ENCODE assay signal across 1 cellular context in the genomic region with DNA sequence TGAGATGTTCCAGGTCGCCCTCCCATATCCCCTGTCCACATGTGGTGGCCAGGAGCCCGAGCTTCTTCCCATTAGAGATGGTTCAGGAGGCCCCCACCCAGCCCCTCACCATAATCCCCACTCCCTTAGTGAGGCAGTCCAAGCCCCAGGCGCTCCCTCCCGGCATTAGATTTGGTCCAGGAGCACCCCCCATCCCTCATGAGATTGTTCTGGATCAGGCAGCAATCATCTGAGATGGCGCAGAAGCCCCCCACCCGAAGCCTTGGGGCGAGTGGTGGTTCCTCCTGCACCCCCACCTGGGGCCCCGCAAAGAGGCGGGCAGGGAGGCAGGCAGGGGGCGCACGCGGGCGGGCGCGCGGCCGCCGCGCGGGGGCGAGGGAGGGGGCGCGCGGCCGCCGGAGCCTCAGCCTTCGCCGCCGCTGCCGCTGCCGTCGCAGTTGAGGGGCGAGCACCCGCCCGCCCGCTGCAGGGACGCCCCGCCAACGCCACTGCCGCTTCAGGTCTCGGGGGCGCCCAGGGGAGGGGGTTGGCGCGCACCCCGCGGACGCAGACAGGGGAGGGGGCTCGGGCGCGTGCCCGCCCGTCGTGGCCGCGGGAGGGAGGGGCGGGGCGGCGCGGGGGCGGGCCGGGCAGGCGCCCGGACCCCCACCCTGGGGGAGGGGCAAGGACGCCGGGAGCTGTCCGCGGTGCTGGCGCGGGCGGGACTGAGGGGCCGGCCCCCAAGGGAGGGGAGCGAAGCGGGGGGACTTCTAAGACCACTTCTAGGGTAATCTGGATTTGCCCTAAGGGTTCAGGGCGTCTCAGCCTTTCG.
TF ChIP-seq lines count a peak whose summit lies in the region.

No MANE protein-coding gene starts in this region.

TF ChIP-seq in HepG2, 621 proteins besides CTCF, POLR2A, EP300 and RAD21 (continued from another document):
- TF ChIP-seq, protein P1, sequence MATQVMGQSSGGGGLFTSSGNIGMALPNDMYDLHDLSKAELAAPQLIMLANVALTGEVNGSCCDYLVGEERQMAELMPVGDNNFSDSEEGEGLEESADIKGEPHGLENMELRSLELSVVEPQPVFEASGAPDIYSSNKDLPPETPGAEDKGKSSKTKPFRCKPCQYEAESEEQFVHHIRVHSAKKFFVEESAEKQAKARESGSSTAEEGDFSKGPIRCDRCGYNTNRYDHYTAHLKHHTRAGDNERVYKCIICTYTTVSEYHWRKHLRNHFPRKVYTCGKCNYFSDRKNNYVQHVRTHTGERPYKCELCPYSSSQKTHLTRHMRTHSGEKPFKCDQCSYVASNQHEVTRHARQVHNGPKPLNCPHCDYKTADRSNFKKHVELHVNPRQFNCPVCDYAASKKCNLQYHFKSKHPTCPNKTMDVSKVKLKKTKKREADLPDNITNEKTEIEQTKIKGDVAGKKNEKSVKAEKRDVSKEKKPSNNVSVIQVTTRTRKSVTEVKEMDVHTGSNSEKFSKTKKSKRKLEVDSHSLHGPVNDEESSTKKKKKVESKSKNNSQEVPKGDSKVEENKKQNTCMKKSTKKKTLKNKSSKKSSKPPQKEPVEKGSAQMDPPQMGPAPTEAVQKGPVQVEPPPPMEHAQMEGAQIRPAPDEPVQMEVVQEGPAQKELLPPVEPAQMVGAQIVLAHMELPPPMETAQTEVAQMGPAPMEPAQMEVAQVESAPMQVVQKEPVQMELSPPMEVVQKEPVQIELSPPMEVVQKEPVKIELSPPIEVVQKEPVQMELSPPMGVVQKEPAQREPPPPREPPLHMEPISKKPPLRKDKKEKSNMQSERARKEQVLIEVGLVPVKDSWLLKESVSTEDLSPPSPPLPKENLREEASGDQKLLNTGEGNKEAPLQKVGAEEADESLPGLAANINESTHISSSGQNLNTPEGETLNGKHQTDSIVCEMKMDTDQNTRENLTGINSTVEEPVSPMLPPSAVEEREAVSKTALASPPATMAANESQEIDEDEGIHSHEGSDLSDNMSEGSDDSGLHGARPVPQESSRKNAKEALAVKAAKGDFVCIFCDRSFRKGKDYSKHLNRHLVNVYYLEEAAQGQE (IDR thresholded peaks at IDR 0.05; ENCODE audit: borderline replicate concordance in 1 of 2, low read depth in 1 of 2, low read length in 2 of 2): peak; percentile 72 to 94
- TF ChIP-seq ZNF546 (CRISPR knock-in tag; conservative IDR thresholded peaks at IDR 0.05) (no peak), SP5 (CRISPR knock-in tag; IDR thresholded peaks at IDR 0.05; ENCODE audit: borderline replicate concordance, low read depth) (0 out of 2 replicates have a peak, but pooled peaks have one; percentile 21), PHF5A (CRISPR knock-in tag; IDR thresholded peaks at IDR 0.05; ENCODE audit: low read depth, unreplicated experiment) (no peak), ZNF562 (CRISPR knock-in tag; IDR thresholded peaks at IDR 0.05; ENCODE audit: borderline replicate concordance) (no peak), TOE1 (CRISPR knock-in tag; IDR thresholded peaks at IDR 0.05) (no peak), ZNF160 (CRISPR knock-in tag; IDR thresholded peaks at IDR 0.05) (no peak), ZNF251 (CRISPR knock-in tag; IDR thresholded peaks at IDR 0.05) (no peak), NFKB2 (CRISPR knock-in tag; IDR thresholded peaks at IDR 0.05; ENCODE audit: borderline replicate concordance) (no peak), HMG20B (CRISPR knock-in tag; conservative IDR thresholded peaks at IDR 0.05) (no peak), SAP130 (CRISPR knock-in tag; IDR thresholded peaks at IDR 0.05; ENCODE audit: low read depth) (peak; percentile 49; the same call in 1 of the 2 replicates), ZNF816 (CRISPR knock-in tag; IDR thresholded peaks at IDR 0.05; ENCODE audit: borderline replicate concordance) (peak; percentile 27; the same call in 1 of the 2 replicates), ZNF724P (CRISPR knock-in tag; IDR thresholded peaks at IDR 0.05; ENCODE audit: borderline replicate concordance) (0 out of 2 replicates have a peak, but pooled peaks have one; percentile 32), ZNF343 (CRISPR knock-in tag; IDR thresholded peaks at IDR 0.05) (no peak), CHD4 (IDR thresholded peaks at IDR 0.05; ENCODE audit: borderline replicate concordance, low read length) (no peak), ZNF143 (CRISPR knock-in tag; IDR thresholded peaks at IDR 0.05) (no peak), ERF (CRISPR knock-in tag; IDR thresholded peaks at IDR 0.05) (no peak), ZNF44 (CRISPR knock-in tag; IDR thresholded peaks at IDR 0.05) (no peak), PAWR (CRISPR knock-in tag; IDR thresholded peaks at IDR 0.05; ENCODE audit: borderline replicate concordance) (no peak)
- TF ChIP-seq, protein P2, sequence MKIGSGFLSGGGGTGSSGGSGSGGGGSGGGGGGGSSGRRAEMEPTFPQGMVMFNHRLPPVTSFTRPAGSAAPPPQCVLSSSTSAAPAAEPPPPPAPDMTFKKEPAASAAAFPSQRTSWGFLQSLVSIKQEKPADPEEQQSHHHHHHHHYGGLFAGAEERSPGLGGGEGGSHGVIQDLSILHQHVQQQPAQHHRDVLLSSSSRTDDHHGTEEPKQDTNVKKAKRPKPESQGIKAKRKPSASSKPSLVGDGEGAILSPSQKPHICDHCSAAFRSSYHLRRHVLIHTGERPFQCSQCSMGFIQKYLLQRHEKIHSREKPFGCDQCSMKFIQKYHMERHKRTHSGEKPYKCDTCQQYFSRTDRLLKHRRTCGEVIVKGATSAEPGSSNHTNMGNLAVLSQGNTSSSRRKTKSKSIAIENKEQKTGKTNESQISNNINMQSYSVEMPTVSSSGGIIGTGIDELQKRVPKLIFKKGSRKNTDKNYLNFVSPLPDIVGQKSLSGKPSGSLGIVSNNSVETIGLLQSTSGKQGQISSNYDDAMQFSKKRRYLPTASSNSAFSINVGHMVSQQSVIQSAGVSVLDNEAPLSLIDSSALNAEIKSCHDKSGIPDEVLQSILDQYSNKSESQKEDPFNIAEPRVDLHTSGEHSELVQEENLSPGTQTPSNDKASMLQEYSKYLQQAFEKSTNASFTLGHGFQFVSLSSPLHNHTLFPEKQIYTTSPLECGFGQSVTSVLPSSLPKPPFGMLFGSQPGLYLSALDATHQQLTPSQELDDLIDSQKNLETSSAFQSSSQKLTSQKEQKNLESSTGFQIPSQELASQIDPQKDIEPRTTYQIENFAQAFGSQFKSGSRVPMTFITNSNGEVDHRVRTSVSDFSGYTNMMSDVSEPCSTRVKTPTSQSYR (CRISPR knock-in tag; IDR thresholded peaks at IDR 0.05; ENCODE audit: borderline replicate concordance): peak; percentile 49; the same call in 1 of the 2 replicates
- TF ChIP-seq, protein P3, sequence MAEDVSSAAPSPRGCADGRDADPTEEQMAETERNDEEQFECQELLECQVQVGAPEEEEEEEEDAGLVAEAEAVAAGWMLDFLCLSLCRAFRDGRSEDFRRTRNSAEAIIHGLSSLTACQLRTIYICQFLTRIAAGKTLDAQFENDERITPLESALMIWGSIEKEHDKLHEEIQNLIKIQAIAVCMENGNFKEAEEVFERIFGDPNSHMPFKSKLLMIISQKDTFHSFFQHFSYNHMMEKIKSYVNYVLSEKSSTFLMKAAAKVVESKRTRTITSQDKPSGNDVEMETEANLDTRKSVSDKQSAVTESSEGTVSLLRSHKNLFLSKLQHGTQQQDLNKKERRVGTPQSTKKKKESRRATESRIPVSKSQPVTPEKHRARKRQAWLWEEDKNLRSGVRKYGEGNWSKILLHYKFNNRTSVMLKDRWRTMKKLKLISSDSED (CRISPR knock-in tag; IDR thresholded peaks at IDR 0.05): no peak
- TF ChIP-seq, protein P4, sequence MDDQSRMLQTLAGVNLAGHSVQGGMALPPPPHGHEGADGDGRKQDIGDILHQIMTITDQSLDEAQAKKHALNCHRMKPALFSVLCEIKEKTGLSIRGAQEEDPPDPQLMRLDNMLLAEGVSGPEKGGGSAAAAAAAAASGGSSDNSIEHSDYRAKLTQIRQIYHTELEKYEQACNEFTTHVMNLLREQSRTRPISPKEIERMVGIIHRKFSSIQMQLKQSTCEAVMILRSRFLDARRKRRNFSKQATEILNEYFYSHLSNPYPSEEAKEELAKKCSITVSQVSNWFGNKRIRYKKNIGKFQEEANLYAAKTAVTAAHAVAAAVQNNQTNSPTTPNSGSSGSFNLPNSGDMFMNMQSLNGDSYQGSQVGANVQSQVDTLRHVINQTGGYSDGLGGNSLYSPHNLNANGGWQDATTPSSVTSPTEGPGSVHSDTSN (CRISPR knock-in tag; IDR thresholded peaks at IDR 0.05; ENCODE audit: borderline replicate concordance): no peak
- TF ChIP-seq, protein P5, sequence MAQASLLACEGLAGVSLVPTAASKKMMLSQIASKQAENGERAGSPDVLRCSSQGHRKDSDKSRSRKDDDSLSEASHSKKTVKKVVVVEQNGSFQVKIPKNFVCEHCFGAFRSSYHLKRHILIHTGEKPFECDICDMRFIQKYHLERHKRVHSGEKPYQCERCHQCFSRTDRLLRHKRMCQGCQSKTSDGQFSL (CRISPR knock-in tag; IDR thresholded peaks at IDR 0.05): no peak; the same call in 1 of the 2 replicates
